18 cellular contexts compared by ENCODE assay signal in the genomic region with DNA sequence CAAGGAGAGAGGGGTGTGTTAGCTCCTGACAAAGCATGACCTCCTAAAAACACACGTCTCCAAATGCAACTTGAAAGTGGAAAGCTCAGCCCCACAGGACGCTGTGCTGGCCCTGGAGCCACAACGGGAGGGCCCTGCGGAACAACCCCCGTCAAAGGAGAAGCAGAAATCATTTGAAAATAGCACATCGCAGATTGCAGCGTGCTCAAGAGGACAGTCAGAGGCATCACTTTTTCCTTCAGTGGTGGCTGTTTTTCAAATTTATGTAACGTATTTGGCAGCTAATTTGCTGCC.
"Had no signal": no experiment of that assay in that cellular context is flagged by ENCODE, and none has a peak within 500 bp of the region (broad histone marks: within the 10 kb centered on the region; RNA-seq: fewer than 3 reads in every experiment).

No MANE protein-coding gene starts in this region.

- DNase-seq: activated CD4-positive, alpha-beta memory T cell treated with anti-CD3 and anti-CD28 coated beads, Interleukin-2, amount 10 ng/mL, durations not matched to agents 7 days and 5 days; activated CD4-positive, alpha-beta T cell treated with anti-CD3 and anti-CD28 coated beads for 48 hours; activated gamma-delta T cell treated with Interleukin-2 at 50 U/mL for 16 hours; activated T-cell treated with anti-CD3 and anti-CD28 coated beads, Interleukin-2, amount 50 U/mL, for 48 hours; amniotic stem cell; left colon; pancreas; stimulated activated CD4-positive, alpha-beta T cell treated with anti-CD3 and anti-CD28 coated beads, Interleukin-4, amount 100 ng/mL, for 24 hours had no signal

- H3K4me3 Mint-ChIP-seq: activated CD4-positive, alpha-beta memory T cell treated with anti-CD3 and anti-CD28 coated beads, Interleukin-2, amount 10 ng/mL, durations not matched to agents 7 days and 5 days; mesothelial cell of epicardium; stimulated activated effector memory CD8-positive, alpha-beta T cell treated with anti-CD3 and anti-CD28 coated beads, Interleukin-12 subunit alpha, Interleukin-12 subunit beta, amount 100 ng/mL, for 72 hours had no signal

- H3K27ac ChIP-seq: cardiac muscle cell, dorsolateral prefrontal cortex, neutrophil, pancreas, stomach, upper lobe of left lung had no signal

- H3K36me3 ChIP-seq: cardiac muscle cell, neutrophil, pancreas, upper lobe of left lung had no signal

- H3K27me3 ChIP-seq: pancreas had no signal

- H3K4me1 Mint-ChIP-seq: activated CD4-positive, alpha-beta memory T cell treated with anti-CD3 and anti-CD28 coated beads, Interleukin-2, amount 10 ng/mL, durations not matched to agents 7 days and 5 days had no signal

- H3K4me3 ChIP-seq: cardiac muscle cell, lung, pancreas, stomach, upper lobe of left lung had no signal

- H3K9me3 ChIP-seq: neutrophil, pancreas, stomach, upper lobe of left lung had no signal

- H3K27ac Mint-ChIP-seq: activated CD4-positive, alpha-beta memory T cell treated with anti-CD3 and anti-CD28 coated beads, Interleukin-2, amount 10 ng/mL, durations not matched to agents 7 days and 5 days; activated naive CD4-positive, alpha-beta T cell treated with anti-CD3 and anti-CD28 coated beads, Interleukin-2, amount 50 U/mL, for 72 hours; mesothelial cell of epicardium; stimulated activated effector memory CD8-positive, alpha-beta T cell treated with anti-CD3 and anti-CD28 coated beads, Interleukin-12 subunit alpha, Interleukin-12 subunit beta, amount 100 ng/mL, for 72 hours had no signal

- H3K4me1 ChIP-seq: pancreas had no signal

- H3K9me3 Mint-ChIP-seq: activated CD4-positive, alpha-beta memory T cell treated with anti-CD3 and anti-CD28 coated beads, Interleukin-2, amount 10 ng/mL, durations not matched to agents 7 days and 5 days; activated naive CD4-positive, alpha-beta T cell treated with anti-CD3 and anti-CD28 coated beads, Interleukin-2, amount 50 U/mL, for 72 hours; mesothelial cell of epicardium; stimulated activated effector memory CD8-positive, alpha-beta T cell treated with anti-CD3 and anti-CD28 coated beads, Interleukin-12 subunit alpha, Interleukin-12 subunit beta, amount 100 ng/mL, for 72 hours had no signal

- H3K36me3 Mint-ChIP-seq: mesothelial cell of epicardium; stimulated activated effector memory CD8-positive, alpha-beta T cell treated with anti-CD3 and anti-CD28 coated beads, Interleukin-12 subunit alpha, Interleukin-12 subunit beta, amount 100 ng/mL, for 72 hours had no signal

- ATAC-seq: activated naive CD4-positive, alpha-beta T cell treated with anti-CD3 and anti-CD28 coated beads, Interleukin-2, amount 50 U/mL, for 72 hours; left colon; pancreas; sciatic nerve; stimulated activated effector memory CD8-positive, alpha-beta T cell treated with anti-CD3 and anti-CD28 coated beads, Interleukin-12 subunit alpha, Interleukin-12 subunit beta, amount 100 ng/mL, for 72 hours had no signal
